ENCODE assay signal across 9 cellular contexts in the genomic region with DNA sequence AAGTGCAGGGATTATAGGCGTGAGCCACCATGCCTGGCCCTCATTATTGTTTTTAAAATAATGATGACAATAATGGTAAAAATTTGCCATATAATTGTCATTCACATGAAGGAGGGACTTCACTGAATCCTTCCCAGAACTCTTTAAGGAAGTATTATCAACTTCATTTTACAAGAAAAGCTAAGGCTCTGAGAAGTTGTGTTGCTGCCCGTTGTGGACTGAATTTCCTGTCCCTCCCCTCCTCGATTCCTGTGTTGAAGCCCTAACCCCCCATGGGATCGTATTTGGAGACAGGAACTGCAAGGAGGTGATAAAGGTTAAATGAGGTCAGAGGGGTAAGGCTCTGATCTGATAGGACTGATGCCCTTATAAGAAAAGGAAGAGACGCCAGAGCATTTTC.
"Had no signal": no experiment of that assay in that cellular context is flagged by ENCODE, and none has a peak within 500 bp of the region (broad histone marks: within the 10 kb centered on the region; RNA-seq: fewer than 3 reads in every experiment).

No MANE protein-coding gene starts in this region.

- H3K27ac ChIP-seq: GM23248, HL-60 had no signal

- ATAC-seq: HCT116, HepG2 had no signal

- H3K9ac ChIP-seq: GM23248 had no signal

- H3K4me3 ChIP-seq: GM23248, HAP-1 had no signal

- H3K36me3 ChIP-seq: HAP-1 had no signal

- H3K4me1 ChIP-seq: HAP-1 had no signal

- DNase-seq: GM23248, GOT3, H7, HFFc6, KG1 had no signal

- FAIRE-seq: HepG2 had no signal

- H2AFZ ChIP-seq: GM23248 had no signal

- H3K9me3 ChIP-seq: HAP-1 had no signal
